ENCODE assay signal across 18 cellular contexts in genomic region chr2:237712477-237713377, GRCh38.
DNase-seq lines count a peak whose midpoint lies in the region; ATAC-seq and TF ChIP-seq lines count a peak whose summit lies in the region.
"Had no signal": no experiment of that assay in that cellular context is flagged by ENCODE, and none has a peak within 500 bp of the region (broad histone marks: within the 10 kb centered on the region; RNA-seq: fewer than 3 reads in every experiment).

No MANE protein-coding gene starts in this region.

- peaks cover 46% of the 10 kb centered on the region for H3K36me3 Mint-ChIP-seq in activated CD4-positive, alpha-beta T cell treated with anti-CD3 and anti-CD28 coated beads, Interleukin-2, amount 10 ng/mL, durations not matched to agents 24 days and 14 days (ENCODE audit: low read depth)
- peaks cover 24% of the 10 kb centered on the region for H3K36me3 Mint-ChIP-seq in activated T-helper 1 cell treated with anti-CD3 and anti-CD28 coated beads, Interleukin-12 subunit alpha, Interleukin-12 subunit beta, Interleukin-2, Interleukin-4 antibody, amounts not matched to agents 30 ng/mL and 10 ng/mL and 1 ng/mL, durations not matched to agents 14 hours and 24 hours and 36 hours (ENCODE audit: low read depth)

- in situ Hi-C loops in ACHN (cut with HindIII; ENCODE audit: low pct_ligation_motif_present, low pct_unique_long_range_greater_than_20kb, low sequenced_read_pairs): no loop called here

- no peaks in the 10 kb centered on the region for H3K9me3 Mint-ChIP-seq in activated CD4-positive, alpha-beta T cell treated with anti-CD3 and anti-CD28 coated beads, Interleukin-2, amount 10 ng/mL, durations not matched to agents 24 days and 14 days
- no peaks in the 10 kb centered on the region for H3K9me3 Mint-ChIP-seq in activated T-helper 1 cell treated with anti-CD3 and anti-CD28 coated beads, Interleukin-12 subunit alpha, Interleukin-12 subunit beta, Interleukin-2, Interleukin-4 antibody, amounts not matched to agents 30 ng/mL and 10 ng/mL and 1 ng/mL, durations not matched to agents 14 hours and 24 hours and 36 hours

- 55 to 75% (median 60%) methylated on average over 26 of the region's 26 CpGs for WGBS in psoas muscle, 3 donors

- H3K36me3 ChIP-seq in right atrium auricular region (peaks cover 36% of the 10 kb centered on the region), psoas muscle (ENCODE audit: insufficient read depth in 1 of 2, low read depth in 1 of 2) (peaks cover 0 to 33% of the 10 kb centered on the region in 2 donors)

- no peak for DNase-seq in activated CD4-positive, alpha-beta T cell treated with anti-CD3 and anti-CD28 coated beads, Interleukin-2, amount 10 ng/mL, durations not matched to agents 24 days and 14 days
- DNase-seq in activated CD4-positive, alpha-beta T cell treated with anti-CD3 and anti-CD28 coated beads, Interleukin-2, amount 50 U/mL, for 4 hours: no peak
- DNase-seq in activated T-helper 1 cell treated with anti-CD3 and anti-CD28 coated beads, Interleukin-12 subunit alpha, Interleukin-12 subunit beta, Interleukin-2, Interleukin-4 antibody, amounts not matched to agents 30 ng/mL and 10 ng/mL and 1 ng/mL, durations not matched to agents 14 hours and 24 hours and 36 hours (ENCODE audit: low spot score): no peak
- peak; percentile 42 for DNase-seq in right atrium auricular region (ENCODE audit: low spot score)
- DNase-seq in psoas muscle: no peak
- no peak for DNase-seq in NCI-H1436 treated with DMSO at 0.1 percent for 48 hours (lab: John Stamatoyannopoulos, UW)
- DNase-seq in ACHN: no peak
- no peak for DNase-seq in C1 segment of cervical spinal cord (lab: John Stamatoyannopoulos, UW)
- DNase-seq: activated CD4-positive, alpha-beta T cell treated with anti-CD3 and anti-CD28 coated beads, Interleukin-2, amount 50 U/mL, for 1 hour; EL; left cardiac atrium; NCI-H1105; NCI-H69; OCI-M1; T-helper 9 cell had no signal

- H3K27me3 ChIP-seq in right atrium auricular region: no peaks in the 10 kb centered on the region
- no peaks in the 10 kb centered on the region for H3K27me3 ChIP-seq in psoas muscle (ENCODE audit: insufficient read depth in 3 of 3, low read length in 2 of 3)
- H3K27me3 ChIP-seq: SJSA1, tibial nerve had no signal

- H3K27ac Mint-ChIP-seq in activated CD4-positive, alpha-beta T cell treated with anti-CD3 and anti-CD28 coated beads, Interleukin-2, amount 10 ng/mL, durations not matched to agents 24 days and 14 days: peak overlapping the region; percentile 37
- H3K27ac Mint-ChIP-seq in activated T-helper 1 cell treated with anti-CD3 and anti-CD28 coated beads, Interleukin-12 subunit alpha, Interleukin-12 subunit beta, Interleukin-2, Interleukin-4 antibody, amounts not matched to agents 30 ng/mL and 10 ng/mL and 1 ng/mL, durations not matched to agents 14 hours and 24 hours and 36 hours: peak overlapping the region; percentile 7

- no peak overlapping the region for H3K4me3 Mint-ChIP-seq in activated CD4-positive, alpha-beta T cell treated with anti-CD3 and anti-CD28 coated beads, Interleukin-2, amount 10 ng/mL, durations not matched to agents 24 days and 14 days
- no peak overlapping the region for H3K4me3 Mint-ChIP-seq in activated T-helper 1 cell treated with anti-CD3 and anti-CD28 coated beads, Interleukin-12 subunit alpha, Interleukin-12 subunit beta, Interleukin-2, Interleukin-4 antibody, amounts not matched to agents 30 ng/mL and 10 ng/mL and 1 ng/mL, durations not matched to agents 14 hours and 24 hours and 36 hours

- H3K27ac ChIP-seq in right atrium auricular region (peak overlapping the region; percentile 54 to 81), psoas muscle (peak overlapping the region; percentile 86)
- H3K27ac ChIP-seq: 22Rv1, SJSA1, tibial nerve had no signal

- H3K9me3 ChIP-seq in right atrium auricular region: no peaks in the 10 kb centered on the region
- H3K9me3 ChIP-seq in psoas muscle: no peaks in the 10 kb centered on the region
- H3K9me3 ChIP-seq: SJSA1, tibial nerve had no signal

- H3K4me1 ChIP-seq in right atrium auricular region (peaks cover 0 to 75% of the 10 kb centered on the region in 2 donors), psoas muscle (peaks cover 77% of the 10 kb centered on the region)

- H3K4me3 ChIP-seq in right atrium auricular region (no peak overlapping the region), psoas muscle (no peak overlapping the region)
- H3K4me3 ChIP-seq: SJSA1, tibial nerve had no signal

- intact Hi-C loops in activated CD4-positive, alpha-beta T cell treated with anti-CD3 and anti-CD28 coated beads, Interleukin-2, amount 10 ng/mL, durations not matched to agents 24 days and 14 days (cut with micrococcal nuclease): no loop called here
- intact Hi-C loops in activated T-helper 1 cell treated with anti-CD3 and anti-CD28 coated beads, Interleukin-12 subunit alpha, Interleukin-12 subunit beta, Interleukin-2, Interleukin-4 antibody, amounts not matched to agents 30 ng/mL and 10 ng/mL and 1 ng/mL, durations not matched to agents 14 hours and 24 hours and 36 hours (cut with micrococcal nuclease): no loop called here
- intact Hi-C loops in psoas muscle (cut with DNase I): no loop called here

- H3K27me3 Mint-ChIP-seq in activated CD4-positive, alpha-beta T cell treated with anti-CD3 and anti-CD28 coated beads, Interleukin-2, amount 10 ng/mL, durations not matched to agents 24 days and 14 days: no peaks in the 10 kb centered on the region
- H3K27me3 Mint-ChIP-seq in activated T-helper 1 cell treated with anti-CD3 and anti-CD28 coated beads, Interleukin-12 subunit alpha, Interleukin-12 subunit beta, Interleukin-2, Interleukin-4 antibody, amounts not matched to agents 30 ng/mL and 10 ng/mL and 1 ng/mL, durations not matched to agents 14 hours and 24 hours and 36 hours (ENCODE audit: insufficient read depth): no peaks in the 10 kb centered on the region

- peak; percentile 43 to 73 (median 65) for ATAC-seq in psoas muscle

- TF ChIP-seq CTCF in right atrium auricular region (IDR thresholded peaks at IDR 0.05) (no peak), psoas muscle (IDR thresholded peaks at IDR 0.05) (no peak)

- H3K4me1 Mint-ChIP-seq in activated CD4-positive, alpha-beta T cell treated with anti-CD3 and anti-CD28 coated beads, Interleukin-2, amount 10 ng/mL, durations not matched to agents 24 days and 14 days: peaks cover 31% of the 10 kb centered on the region
- peaks cover 39% of the 10 kb centered on the region for H3K4me1 Mint-ChIP-seq in activated T-helper 1 cell treated with anti-CD3 and anti-CD28 coated beads, Interleukin-12 subunit alpha, Interleukin-12 subunit beta, Interleukin-2, Interleukin-4 antibody, amounts not matched to agents 30 ng/mL and 10 ng/mL and 1 ng/mL, durations not matched to agents 14 hours and 24 hours and 36 hours (ENCODE audit: low read depth)
